Comparison of ENCODE assay signal across 8 cellular contexts in the genomic region with DNA sequence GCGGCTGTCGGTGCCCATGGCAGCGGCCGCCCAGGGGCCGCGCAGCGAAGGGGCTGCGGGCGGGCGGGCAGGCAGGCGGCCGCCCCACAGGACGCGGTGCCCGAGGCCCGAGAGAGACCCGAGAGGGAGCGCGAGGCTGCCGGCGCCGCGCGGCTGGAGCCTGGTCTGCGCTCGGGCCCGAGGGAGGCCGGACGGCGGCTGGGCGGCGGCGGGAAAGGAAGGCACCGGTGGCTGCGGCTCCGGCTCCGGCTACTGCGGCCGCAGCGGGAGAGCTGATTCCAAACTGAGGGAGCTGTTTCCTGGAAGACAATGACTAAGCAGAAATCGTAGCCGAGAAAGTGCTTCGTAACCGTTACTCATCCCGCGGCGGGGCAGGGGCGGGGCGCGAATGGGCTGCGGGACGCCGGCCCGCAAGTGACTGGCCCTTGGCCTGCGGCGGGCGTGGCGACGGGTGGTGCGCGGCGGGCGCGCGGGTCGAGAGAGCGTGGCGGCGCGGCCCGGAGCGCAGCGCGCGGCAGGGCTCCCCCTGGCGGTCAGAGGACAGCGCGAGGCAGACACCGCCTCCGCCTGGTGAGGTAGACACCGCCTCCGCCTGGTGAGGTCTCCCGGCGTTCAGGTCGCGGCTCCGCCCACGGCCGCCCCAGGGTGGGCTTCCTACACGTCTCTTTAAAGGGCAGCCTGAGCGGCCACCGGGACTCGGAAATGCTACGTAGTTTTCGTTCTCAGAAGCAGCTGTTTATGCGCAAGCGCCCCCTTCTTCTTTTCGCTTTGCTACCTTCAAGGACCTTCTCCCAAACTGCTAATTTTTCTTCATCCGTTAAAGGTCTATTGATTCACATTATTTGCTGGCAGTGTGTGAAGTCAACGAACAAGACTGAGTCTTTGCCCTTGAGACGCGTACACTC.
DNase-seq lines count a peak whose midpoint lies in the region; ATAC-seq and TF ChIP-seq lines count a peak whose summit lies in the region.

A gene with protein sequence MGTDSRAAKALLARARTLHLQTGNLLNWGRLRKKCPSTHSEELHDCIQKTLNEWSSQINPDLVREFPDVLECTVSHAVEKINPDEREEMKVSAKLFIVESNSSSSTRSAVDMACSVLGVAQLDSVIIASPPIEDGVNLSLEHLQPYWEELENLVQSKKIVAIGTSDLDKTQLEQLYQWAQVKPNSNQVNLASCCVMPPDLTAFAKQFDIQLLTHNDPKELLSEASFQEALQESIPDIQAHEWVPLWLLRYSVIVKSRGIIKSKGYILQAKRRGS (minus strand): TSS at position 285 of the 905 bp plus-strand sequence. CDS start 267 bp downstream, at position 18.

- ATAC-seq in HG03196 (IDR thresholded peaks at IDR 0.05; ENCODE audit: unreplicated experiment) = peak; percentile 97

- TF ChIP-seq CTCF in choroid plexus epithelial cell (conservative IDR thresholded peaks at IDR 0.05; ENCODE audit: low read depth, low read length) = peak; percentile 68

- DNase-seq in AG20443 (ENCODE audit: low spot score) = peak; percentile 98
- DNase-seq in NCI-H446 treated with DMSO at 0.1 percent for 48 hours (lab: John Stamatoyannopoulos, UW) = peak; percentile 76
- DNase-seq in activated CD4-positive, alpha-beta T cell treated with anti-CD3 and anti-CD28 coated beads for 24 hours (ENCODE audit: low read depth in 2 of 2) = peak; percentile 82 to 90
- DNase-seq in choroid plexus epithelial cell (ENCODE audit: low read depth) = peak; percentile 93
- DNase-seq in kidney glomerular epithelial cell (lab: John Stamatoyannopoulos, UW) = peak; percentile 84
- DNase-seq in stimulated activated CD4-positive, alpha-beta T cell treated with anti-CD3 and anti-CD28 coated beads, Interleukin-1b, Interleukin-23, amount 100 ng/mL, for 1 hour (ENCODE audit: low read depth in 2 of 2) = peak; percentile 67 to 85

- TF ChIP-seq POLR2A in GM18951 (IDR thresholded peaks at IDR 0.05; ENCODE audit: extremely low read depth, insufficient read depth, insufficient read length) = peak; percentile 68

- in situ Hi-C loops in GM18951 (cut with MboI; ENCODE audit: low sequenced_read_pairs, unreplicated experiment) = no loop called here

- H3K4me3 ChIP-seq in choroid plexus epithelial cell (ENCODE audit: low read depth, low read length) = peak within 1 kb of the TSS; percentile 78

Comparison
In these comparisons a context has a peak if more than half of its experiments do, and no peak if none do; other contexts are left out.
1. Peak in every context shown above with its lines: DNase-seq, ATAC-seq and H3K4me3 ChIP-seq.